Comparison of ENCODE assay signal across 25 cellular contexts in genomic region chr17:10803830-10804498, GRCh38. TPM values are rescaled to one million over a fixed set of nuclear protein-coding genes. Genes with fewer than 3 reads are reported as not detected.
DNase-seq lines count a peak whose midpoint lies in the region; ATAC-seq and TF ChIP-seq lines count a peak whose summit lies in the region.
"Had no signal": no experiment of that assay in that cellular context is flagged by ENCODE, and none has a peak within 500 bp of the region (broad histone marks: within the 10 kb centered on the region; RNA-seq: fewer than 3 reads in every experiment).

Gene TMEM238L (minus strand): TSS chr17:10804099. CDS start chr17:10803963, 136 bp downstream.

- intact Hi-C loops in Right ventricle myocardium superior (cut with DNase I) = no loop called here

- H3K4me3 ChIP-seq in neural progenitor cell (no peak within 1 kb of the TSS), SJCRH30 (no peak within 1 kb of the TSS), smooth muscle cell (no peak within 1 kb of the TSS)
- H3K4me3 ChIP-seq: A549, cardiac muscle cell, thyroid gland had no signal

- ATAC-seq in Right ventricle myocardium superior (ENCODE audit: poor library complexity) (peak; percentile 77), GM21717 (IDR thresholded peaks at IDR 0.05; ENCODE audit: unreplicated experiment) (no peak)
- no peak for ATAC-seq in activated T-cell treated with anti-CD3 and anti-CD28 coated beads, Interleukin-2, amount 50 U/mL, for 72 hours (replicated peaks in 1 of 2)
- ATAC-seq: A549; activated CD4-positive, alpha-beta T cell treated with anti-CD3 and anti-CD28 coated beads for 36 hours; stimulated activated effector memory CD8-positive, alpha-beta T cell treated with anti-CD3 and anti-CD28 coated beads, Interleukin-12 subunit alpha, Interleukin-12 subunit beta, amount 100 ng/mL, for 72 hours; T-cell had no signal

- H3F3A ChIP-seq in neural progenitor cell (ENCODE audit: low read depth) (no peaks in the 10 kb centered on the region), smooth muscle cell (ENCODE audit: low read depth) (no peaks in the 10 kb centered on the region)

- no peaks in the 10 kb centered on the region for H3K79me2 ChIP-seq in neural progenitor cell (ENCODE audit: low read depth)
- H3K79me2 ChIP-seq in smooth muscle cell (ENCODE audit: low read depth) = no peaks in the 10 kb centered on the region

- no peak within 1 kb of the TSS for H3K27ac Mint-ChIP-seq in neural progenitor cell
- H3K27ac Mint-ChIP-seq in activated T-cell treated with anti-CD3 and anti-CD28 coated beads, Interleukin-2, amount 50 U/mL, for 72 hours = no peak within 1 kb of the TSS
- H3K27ac Mint-ChIP-seq: activated CD4-positive, alpha-beta T cell treated with anti-CD3 and anti-CD28 coated beads for 36 hours; activated naive CD4-positive, alpha-beta T cell treated with anti-CD3 and anti-CD28 coated beads, Interleukin-2, amount 10 ng/mL, durations not matched to agents 7 days and 5 days; dendritic cell treated with granulocyte-macrophage colony-stimulating factor and Interleukin-4, amounts not matched to agents 40 ng/mL and 50 ng/mL, for 4 days; stimulated activated effector memory CD8-positive, alpha-beta T cell treated with anti-CD3 and anti-CD28 coated beads, Interleukin-12 subunit alpha, Interleukin-12 subunit beta, amount 100 ng/mL, for 72 hours; T-cell had no signal

- H3K4me3 Mint-ChIP-seq in neural progenitor cell = no peak within 1 kb of the TSS
- H3K4me3 Mint-ChIP-seq in activated T-cell treated with anti-CD3 and anti-CD28 coated beads, Interleukin-2, amount 50 U/mL, for 72 hours = no peak within 1 kb of the TSS
- H3K4me3 Mint-ChIP-seq: activated CD4-positive, alpha-beta T cell treated with anti-CD3 and anti-CD28 coated beads for 36 hours; activated naive CD4-positive, alpha-beta T cell treated with anti-CD3 and anti-CD28 coated beads, Interleukin-2, amount 10 ng/mL, durations not matched to agents 7 days and 5 days; dendritic cell treated with granulocyte-macrophage colony-stimulating factor and Interleukin-4, amounts not matched to agents 40 ng/mL and 50 ng/mL, for 4 days; stimulated activated effector memory CD8-positive, alpha-beta T cell treated with anti-CD3 and anti-CD28 coated beads, Interleukin-12 subunit alpha, Interleukin-12 subunit beta, amount 100 ng/mL, for 72 hours; T-cell had no signal

- H3K4me1 ChIP-seq in neural progenitor cell (peaks cover 7% of the 10 kb centered on the region), SJCRH30 (no peaks in the 10 kb centered on the region), smooth muscle cell (ENCODE audit: low read depth) (no peaks in the 10 kb centered on the region)
- H3K4me1 ChIP-seq: A549 had no signal

- H4K20me1 ChIP-seq in neural progenitor cell (ENCODE audit: low read depth) (no peaks in the 10 kb centered on the region), smooth muscle cell (ENCODE audit: low read depth) (no peaks in the 10 kb centered on the region)

- no peak within 1 kb of the TSS for H3K27ac ChIP-seq in neural progenitor cell
- H3K27ac ChIP-seq in SJCRH30 = no peak within 1 kb of the TSS
- H3K27ac ChIP-seq in smooth muscle cell (ENCODE audit: low read depth) = no peak within 1 kb of the TSS
- H3K27ac ChIP-seq: A549, cardiac muscle cell, thyroid gland had no signal

- H3K4me1 Mint-ChIP-seq in neural progenitor cell = peaks cover 6% of the 10 kb centered on the region
- no peaks in the 10 kb centered on the region for H3K4me1 Mint-ChIP-seq in activated T-cell treated with anti-CD3 and anti-CD28 coated beads, Interleukin-2, amount 50 U/mL, for 72 hours (ENCODE audit: low read depth)
- H3K4me1 Mint-ChIP-seq: activated CD4-positive, alpha-beta T cell treated with anti-CD3 and anti-CD28 coated beads for 36 hours; activated naive CD4-positive, alpha-beta T cell treated with anti-CD3 and anti-CD28 coated beads, Interleukin-2, amount 10 ng/mL, durations not matched to agents 7 days and 5 days; stimulated activated effector memory CD8-positive, alpha-beta T cell treated with anti-CD3 and anti-CD28 coated beads, Interleukin-12 subunit alpha, Interleukin-12 subunit beta, amount 100 ng/mL, for 72 hours; T-cell had no signal

- H3K27me3 Mint-ChIP-seq in neural progenitor cell (ENCODE audit: insufficient read depth, low read depth) = no peaks in the 10 kb centered on the region
- no peaks in the 10 kb centered on the region for H3K27me3 Mint-ChIP-seq in activated T-cell treated with anti-CD3 and anti-CD28 coated beads, Interleukin-2, amount 50 U/mL, for 72 hours (ENCODE audit: low read depth)
- H3K27me3 Mint-ChIP-seq: activated CD4-positive, alpha-beta T cell treated with anti-CD3 and anti-CD28 coated beads for 36 hours; activated naive CD4-positive, alpha-beta T cell treated with anti-CD3 and anti-CD28 coated beads, Interleukin-2, amount 10 ng/mL, durations not matched to agents 7 days and 5 days; dendritic cell treated with granulocyte-macrophage colony-stimulating factor and Interleukin-4, amounts not matched to agents 40 ng/mL and 50 ng/mL, for 4 days had no signal

- H3K9ac ChIP-seq in neural progenitor cell (no peak within 1 kb of the TSS), smooth muscle cell (ENCODE audit: low read depth) (no peak within 1 kb of the TSS)

- no peaks in the 10 kb centered on the region for H3K9me3 Mint-ChIP-seq in neural progenitor cell
- H3K9me3 Mint-ChIP-seq in activated T-cell treated with anti-CD3 and anti-CD28 coated beads, Interleukin-2, amount 50 U/mL, for 72 hours = no peaks in the 10 kb centered on the region
- H3K9me3 Mint-ChIP-seq: activated naive CD4-positive, alpha-beta T cell treated with anti-CD3 and anti-CD28 coated beads, Interleukin-2, amount 10 ng/mL, durations not matched to agents 7 days and 5 days; dendritic cell treated with granulocyte-macrophage colony-stimulating factor and Interleukin-4, amounts not matched to agents 40 ng/mL and 50 ng/mL, for 4 days; stimulated activated effector memory CD8-positive, alpha-beta T cell treated with anti-CD3 and anti-CD28 coated beads, Interleukin-12 subunit alpha, Interleukin-12 subunit beta, amount 100 ng/mL, for 72 hours; T-cell had no signal

- TF ChIP-seq CTCF in neural progenitor cell (IDR thresholded peaks at IDR 0.05) (no peak), smooth muscle cell (IDR thresholded peaks at IDR 0.05; ENCODE audit: borderline replicate concordance, insufficient read depth, poor library complexity, severe bottlenecking) (no peak)

- no peaks in the 10 kb centered on the region for H3K36me3 ChIP-seq in neural progenitor cell
- no peaks in the 10 kb centered on the region for H3K36me3 ChIP-seq in SJCRH30
- H3K36me3 ChIP-seq in smooth muscle cell (ENCODE audit: low read depth) = no peaks in the 10 kb centered on the region
- H3K36me3 ChIP-seq: cardiac muscle cell, thyroid gland had no signal

- H3K27me3 ChIP-seq in neural progenitor cell (no peaks in the 10 kb centered on the region), SJCRH30 (no peaks in the 10 kb centered on the region), smooth muscle cell (ENCODE audit: low read depth) (no peaks in the 10 kb centered on the region)
- H3K27me3 ChIP-seq: cardiac muscle cell, thyroid gland had no signal

- H3K4me2 ChIP-seq in neural progenitor cell (peak within 1 kb of the TSS; percentile 35), smooth muscle cell (no peak within 1 kb of the TSS)
- H3K4me2 ChIP-seq: A549 had no signal

- H3K9me3 ChIP-seq in neural progenitor cell (ENCODE audit: low read depth) = no peaks in the 10 kb centered on the region
- no peaks in the 10 kb centered on the region for H3K9me3 ChIP-seq in SJCRH30 (replicated peaks)
- H3K9me3 ChIP-seq in smooth muscle cell (replicated peaks; ENCODE audit: low read depth) = no peaks in the 10 kb centered on the region
- H3K9me3 ChIP-seq: A549, thyroid gland had no signal

- H2AFZ ChIP-seq in neural progenitor cell (replicated peaks) (no peak within 1 kb of the TSS), smooth muscle cell (ENCODE audit: low read depth) (no peak within 1 kb of the TSS)

- DNase-seq in Ammon's horn (ENCODE audit: low spot score) = peak; percentile 16
- peak; percentile 76 for DNase-seq in NCI-H526 treated with DMSO at 0.1 percent for 48 hours (lab: John Stamatoyannopoulos, UW)
- no peak for DNase-seq in Right ventricle myocardium superior
- no peak for DNase-seq in neural progenitor cell (ENCODE audit: low spot score)
- DNase-seq in activated T-cell treated with anti-CD3 and anti-CD28 coated beads, Interleukin-2, amount 50 U/mL, for 72 hours = no peak
- no peak for DNase-seq in SJCRH30
- no peak for DNase-seq in smooth muscle cell (lab: John Stamatoyannopoulos, UW; ENCODE audit: unreplicated experiment)
- DNase-seq: activated CD4-positive, alpha-beta T cell treated with anti-CD3 and anti-CD28 coated beads for 36 hours; activated naive CD4-positive, alpha-beta T cell treated with anti-CD3 and anti-CD28 coated beads, Interleukin-2, amount 10 ng/mL, durations not matched to agents 7 days and 5 days; activated T-cell treated with anti-CD3 and anti-CD28 coated beads, Interleukin-2, amount 50 U/mL, for 48 hours; COR-L47; MM.1S; NCI-H1436; NCI-H510A; posterior cingulate gyrus; T-cell; thyroid gland had no signal

- no peaks in the 10 kb centered on the region for H3K36me3 Mint-ChIP-seq in neural progenitor cell
- no peaks in the 10 kb centered on the region for H3K36me3 Mint-ChIP-seq in activated T-cell treated with anti-CD3 and anti-CD28 coated beads, Interleukin-2, amount 50 U/mL, for 72 hours (ENCODE audit: insufficient read depth in 2 of 2)
- H3K36me3 Mint-ChIP-seq: activated naive CD4-positive, alpha-beta T cell treated with anti-CD3 and anti-CD28 coated beads, Interleukin-2, amount 10 ng/mL, durations not matched to agents 7 days and 5 days; stimulated activated effector memory CD8-positive, alpha-beta T cell treated with anti-CD3 and anti-CD28 coated beads, Interleukin-12 subunit alpha, Interleukin-12 subunit beta, amount 100 ng/mL, for 72 hours; T-cell had no signal

- WGBS in smooth muscle cell (ENCODE audit: low lambda C conversion rate) = 78% methylated on average over 16 of the region's 16 CpGs

RNA-seq across cellular contexts. Expression of gene TMEM238L, which starts in this region (rescaled TPM):
- total RNA-seq in Right ventricle myocardium superior (not detected), neural progenitor cell (ENCODE audit: low replicate concordance) (not detected in 2 replicates), smooth muscle cell (not detected in 2 replicates)
- not detected for total RNA-seq in activated T-cell treated with anti-CD3 and anti-CD28 coated beads, Interleukin-2, amount 50 U/mL, for 72 hours
- total RNA-seq in SJCRH30 (2014; rRNA removed; shearing (Covaris generic)) = not detected in 2 replicates
- polyA plus RNA-seq in smooth muscle cell = not detected in 2 replicates
- total RNA-seq: activated CD4-positive, alpha-beta T cell treated with anti-CD3 and anti-CD28 coated beads for 36 hours; activated CD8-positive, alpha-beta memory T cell treated with anti-CD3 and anti-CD28 coated beads for 36 hours; cardiac muscle cell; T-cell; thyroid gland had no signal
- polyA plus RNA-seq: A549, BJ, cardiac muscle cell, neural cell had no signal

Comparison
In these comparisons a context has a peak if more than half of its experiments do, and no peak if none do; other contexts are left out.
1. Peak in ATAC-seq in Right ventricle myocardium superior; RNA of the gene not detected or under 1 TPM.
2. DNase-seq: peak in Ammon's horn (single experiment) and NCI-H526 treated with DMSO at 0.1 percent for 48 hours (single experiment); none in Right ventricle myocardium superior (single experiment), neural progenitor cell (single experiment), activated T-cell treated with anti-CD3 and anti-CD28 coated beads, Interleukin-2, amount 50 U/mL, for 72 hours (0 of 2), SJCRH30 (0 of 2) and smooth muscle cell (single experiment).